8 cellular contexts compared by ENCODE assay signal in genomic region chr1:29122662-29122986, GRCh38. TPM values are rescaled to one million over a fixed set of nuclear protein-coding genes. Genes with fewer than 3 reads are reported as not detected.
DNase-seq lines count a peak whose midpoint lies in the region; ATAC-seq and TF ChIP-seq lines count a peak whose summit lies in the region.

No MANE protein-coding gene starts in this region.

- POLR2A ChIA-PET in WTC11 (lab: Charles Lee) = interaction anchor here (0.8 to 2.3 kb wide), 3 partner anchors 34 to 238 kb away, joined by 3 to 8 read pairs (median 3); partner anchors contain the start of gene SRSF4

- H3K9me3 ChIP-seq in parathyroid adenoma (ENCODE audit: control insufficient read depth, low read length) (no peaks in the 10 kb centered on the region), MM.1S (replicated peaks; ENCODE audit: insufficient read depth, low read length) (no peaks in the 10 kb centered on the region)

- peaks cover 19% of the 10 kb centered on the region for H3K4me1 Mint-ChIP-seq in WTC11

- CTCF ChIA-PET in WTC11 (lab: Charles Lee) = interaction anchor here (0.6 to 6.3 kb wide), 16 partner anchors 9 to 386 kb away, joined by 3 to 45 read pairs (median 7); partner anchors contain the start of genes EPB41, SRSF4 and YTHDF2

- TF ChIP-seq CTCF in WTC11 (IDR thresholded peaks at IDR 0.05) = no peak
- no peak for TF ChIP-seq CTCF in foreskin keratinocyte (conservative IDR thresholded peaks at IDR 0.05)
- TF ChIP-seq CTCF in parathyroid adenoma (IDR thresholded peaks at IDR 0.05) = no peak
- TF ChIP-seq CTCF in MM.1S (IDR thresholded peaks at IDR 0.05; ENCODE audit: low read length) = no peak

- H3K4me3 Mint-ChIP-seq in WTC11 = peak overlapping the region; percentile 74

- peaks cover 23% of the 10 kb centered on the region for H3K27me3 Mint-ChIP-seq in WTC11 (ENCODE audit: low read depth)

- H3K27ac ChIP-seq in foreskin keratinocyte (peak overlapping the region; percentile 55), parathyroid adenoma (peak overlapping the region; percentile 82), MM.1S (ENCODE audit: low read length) (no peak overlapping the region)

- peak overlapping the region; percentile 70 for H3K4me2 ChIP-seq in parathyroid adenoma (ENCODE audit: low read length)
- no peak overlapping the region; the same call in 1 of the 2 replicates for H3K4me2 ChIP-seq in MM.1S (ENCODE audit: low read depth, low read length)

- H4K20me1 ChIP-seq in MM.1S (ENCODE audit: insufficient read depth, low read length) = no peaks in the 10 kb centered on the region

- H3K9ac ChIP-seq in parathyroid adenoma (peak overlapping the region; percentile 67), MM.1S (ENCODE audit: low read length) (no peak overlapping the region)

- H3K4me3 ChIP-seq in parathyroid adenoma (ENCODE audit: low read depth, low read length) (peak overlapping the region; percentile 58), MM.1S (ENCODE audit: low read length) (no peak overlapping the region)

- H3F3A ChIP-seq in MM.1S (ENCODE audit: insufficient read depth, low read length) = no peaks in the 10 kb centered on the region

- H3K27me3 ChIP-seq in foreskin keratinocyte (peaks cover 2% of the 10 kb centered on the region), parathyroid adenoma (ENCODE audit: control insufficient read depth, insufficient read depth, low read length) (no peaks in the 10 kb centered on the region), MM.1S (replicated peaks; ENCODE audit: insufficient read depth, low read length) (peaks cover 31% of the 10 kb centered on the region)

- H2AFZ ChIP-seq in parathyroid adenoma (peak overlapping the region; percentile 74), MM.1S (ENCODE audit: low read length) (no peak overlapping the region)

- H3K79me2 ChIP-seq in parathyroid adenoma (no peaks in the 10 kb centered on the region), MM.1S (ENCODE audit: low read length) (no peaks in the 10 kb centered on the region)

- no peaks in the 10 kb centered on the region for H3K9me3 Mint-ChIP-seq in WTC11

- H3K27ac Mint-ChIP-seq in WTC11 = no peak overlapping the region

- H3K4me1 ChIP-seq in foreskin keratinocyte = no peaks in the 10 kb centered on the region
- H3K4me1 ChIP-seq in parathyroid adenoma = no peaks in the 10 kb centered on the region
- no peaks in the 10 kb centered on the region for H3K4me1 ChIP-seq in MM.1S (ENCODE audit: low read length)

- no peaks in the 10 kb centered on the region for H3K36me3 Mint-ChIP-seq in WTC11

- peak; percentile 87 for DNase-seq in EL
- peak; percentile 55 for DNase-seq in WTC11 (ENCODE audit: low spot score)
- DNase-seq in foreskin keratinocyte = peak; percentile 25 to 64
- DNase-seq in MM.1S = no peak
- DNase-seq in germinal center (ENCODE audit: low spot score) = no peak

- H3K36me3 ChIP-seq in parathyroid adenoma (ENCODE audit: control insufficient read depth, insufficient read depth, low read length) (no peaks in the 10 kb centered on the region), MM.1S (replicated peaks; ENCODE audit: insufficient read depth, low read length) (no peaks in the 10 kb centered on the region)

- no peaks in the 10 kb centered on the region for H3K9me2 ChIP-seq in MM.1S (replicated peaks; ENCODE audit: insufficient read depth, low read length)

- no peak for ATAC-seq in WTC11
- peak; percentile 55 for ATAC-seq in foreskin keratinocyte
- no peak for ATAC-seq in GM21717 (IDR thresholded peaks at IDR 0.05; ENCODE audit: unreplicated experiment)
- no peak for ATAC-seq in HG03139 (IDR thresholded peaks at IDR 0.05; ENCODE audit: unreplicated experiment)

TF ChIP-seq in WTC11, 78 proteins besides CTCF, POLR2A, EP300 and RAD21:
- TF ChIP-seq NR3C1 (CRISPR knock-in tag; conservative IDR thresholded peaks at IDR 0.05; ENCODE audit: low read depth) (no peak), ESRRA (CRISPR knock-in tag; IDR thresholded peaks at IDR 0.05; ENCODE audit: borderline replicate concordance) (no peak; the same call in 1 of the 2 replicates), ERG (CRISPR knock-in tag; IDR thresholded peaks at IDR 0.05) (no peak), TP53 (CRISPR knock-in tag; IDR thresholded peaks at IDR 0.05) (no peak), CBFB (CRISPR knock-in tag; IDR thresholded peaks at IDR 0.05; ENCODE audit: low read depth) (0 out of 2 replicates have a peak, but pooled peaks have one; percentile 1), AFF4 (CRISPR knock-in tag; IDR thresholded peaks at IDR 0.05; ENCODE audit: borderline replicate concordance) (no peak), ZNF317 (CRISPR knock-in tag; IDR thresholded peaks at IDR 0.05; ENCODE audit: borderline replicate concordance, low read depth) (no peak), MYBL2 (CRISPR knock-in tag; IDR thresholded peaks at IDR 0.05) (no peak)

RNA-seq across cellular contexts. Expression of gene TMEM200B, which starts 1.1 kb away (rescaled TPM):
- total RNA-seq in WTC11 (2021) (19.1 to 22.6 TPM (median 22.1 TPM) in 3 replicates), foreskin keratinocyte (7.4 and 8.7 TPM in 2 replicates)
- polyA plus RNA-seq in foreskin keratinocyte = 6.6 and 7.2 TPM in 2 replicates

RNA-seq across cellular contexts. Expression of gene SRSF4, which starts 59.1 kb away (rescaled TPM):
- total RNA-seq in WTC11 (2021) = 93.8 to 99.9 TPM (median 94.7 TPM) in 3 replicates
- total RNA-seq in foreskin keratinocyte = 50.4 and 64.0 TPM in 2 replicates
- polyA plus RNA-seq in foreskin keratinocyte = 53.7 and 64.9 TPM in 2 replicates

Comparison
In these comparisons a context has a peak if more than half of its experiments do, and no peak if none do; other contexts are left out.
1. DNase-seq: peak in EL (single experiment), WTC11 (single experiment) and foreskin keratinocyte (2 of 2); none in MM.1S (single experiment) and germinal center (single experiment).